In genomic region chr9:35910613-35911488, GRCh38 we compare ENCODE assay signal across 1 cellular context.
TF ChIP-seq lines count a peak whose summit lies in the region.

No MANE protein-coding gene starts in this region.

TF ChIP-seq in H1, 55 proteins besides CTCF, POLR2A, EP300 and RAD21:
- TF ChIP-seq KDM1A (IDR thresholded peaks at IDR 0.05; ENCODE audit: borderline replicate concordance, low read length) = no peak
- TF ChIP-seq SIRT6 (IDR thresholded peaks at IDR 0.05; ENCODE audit: low read length) = no peak
- no peak for TF ChIP-seq JUND (IDR thresholded peaks at IDR 0.05; ENCODE audit: low read length)
- no peak for TF ChIP-seq MAX (IDR thresholded peaks at IDR 0.05)
- no peak for TF ChIP-seq POLR2AphosphoS5 (IDR thresholded peaks at IDR 0.05; ENCODE audit: low read depth, low read length)
- no peak for TF ChIP-seq EZH2 (IDR thresholded peaks at IDR 0.05; ENCODE audit: low read depth, low read length, severe bottlenecking)
- no peak for TF ChIP-seq TAF7 (optimal IDR thresholded peaks at IDR 0.05; ENCODE audit: borderline replicate concordance, low read depth, low read length)
- no peak for TF ChIP-seq KDM4A (IDR thresholded peaks at IDR 0.05; ENCODE audit: low read depth, low read length, severe bottlenecking)
- TF ChIP-seq EGR1 (IDR thresholded peaks at IDR 0.05; ENCODE audit: borderline replicate concordance, low read depth, low read length) = no peak
- no peak for TF ChIP-seq CHD1 (IDR thresholded peaks at IDR 0.05; ENCODE audit: low read depth, low read length)
- TF ChIP-seq ATF2 (IDR thresholded peaks at IDR 0.05; ENCODE audit: low read length) = no peak
- TF ChIP-seq ZNF274 (IDR thresholded peaks at IDR 0.05; ENCODE audit: borderline replicate concordance, extremely low read depth, low read length) = no peak
- TF ChIP-seq PHF8 (conservative IDR thresholded peaks at IDR 0.05; ENCODE audit: low read depth, low read length) = no peak
- no peak for TF ChIP-seq CREB1 (IDR thresholded peaks at IDR 0.05)
- TF ChIP-seq HDAC2 (IDR thresholded peaks at IDR 0.05; ENCODE audit: borderline replicate concordance in 1 of 2, low read depth in 2 of 2, low read length in 2 of 2) = no peak
- TF ChIP-seq HDAC6 (IDR thresholded peaks at IDR 0.05; ENCODE audit: low read depth, low read length) = no peak
- TF ChIP-seq KDM5A (IDR thresholded peaks at IDR 0.05; ENCODE audit: low read length) = no peak
TF ChIP-seq in H1: peak in this region for 0.
